10 cellular contexts compared by ENCODE assay signal in the genomic region with DNA sequence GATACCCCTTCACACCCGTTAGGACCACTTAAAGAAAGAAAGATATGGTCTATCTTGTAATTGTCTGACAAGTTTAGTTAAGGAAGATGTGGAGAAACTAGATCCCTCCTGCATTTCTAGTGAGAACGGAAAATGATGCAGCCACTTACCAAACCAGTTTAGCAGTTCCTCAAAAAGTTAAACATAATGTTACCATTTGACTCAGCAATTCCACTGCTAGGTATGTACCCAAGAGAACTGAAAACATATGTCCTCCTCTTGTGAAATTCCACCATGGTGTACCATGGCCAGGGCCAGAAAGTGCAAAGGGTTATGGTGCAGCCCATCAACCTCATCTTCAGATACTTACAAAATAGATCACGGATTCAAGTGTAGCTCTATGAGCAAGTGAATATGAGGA.
DNase-seq lines count a peak whose midpoint lies in the region; ATAC-seq and TF ChIP-seq lines count a peak whose summit lies in the region.
"Had no signal": no experiment of that assay in that cellular context is flagged by ENCODE, and none has a peak within 500 bp of the region (broad histone marks: within the 10 kb centered on the region; RNA-seq: fewer than 3 reads in every experiment).

No MANE protein-coding gene starts in this region.

- no peak for TF ChIP-seq CTCF in AG10803 (conservative IDR thresholded peaks at IDR 0.05; ENCODE audit: low read length)
- TF ChIP-seq CTCF in breast epithelium (IDR thresholded peaks at IDR 0.05) = no peak

- no peak for TF ChIP-seq POLR2A in breast epithelium (IDR thresholded peaks at IDR 0.05)

- POLR2A ChIA-PET in naive thymus-derived CD8-positive, alpha-beta T cell (lab: Charles Lee) = no interaction called here

- no peaks in the 10 kb centered on the region for H3K9me3 ChIP-seq in breast epithelium

- ATAC-seq in GM19438 (IDR thresholded peaks at IDR 0.05; ENCODE audit: low read depth, unreplicated experiment) (peak; percentile 33), HG03469 (IDR thresholded peaks at IDR 0.05; ENCODE audit: unreplicated experiment) (peak; percentile 49)
- ATAC-seq in naive thymus-derived CD8-positive, alpha-beta T cell = no peak
- ATAC-seq in activated T-cell treated with anti-CD3 and anti-CD28 coated beads, Interleukin-2, amount 50 U/mL, for 72 hours (replicated peaks in 1 of 2) = no peak

- peak; percentile 25 for DNase-seq in AG10803 (ENCODE audit: low read depth)
- peak; percentile 53 for DNase-seq in fibroblast of gingiva (ENCODE audit: low read depth)
- DNase-seq in naive thymus-derived CD8-positive, alpha-beta T cell = no peak
- DNase-seq in activated T-cell treated with anti-CD3 and anti-CD28 coated beads, Interleukin-2, amount 50 U/mL, for 72 hours = no peak
- DNase-seq in NCI-H1417 treated with DMSO at 0.1 percent for 48 hours (lab: John Stamatoyannopoulos, UW) = no peak
- no peak for DNase-seq in breast epithelium (ENCODE audit: low spot score in 2 of 2)
- DNase-seq: activated naive CD8-positive, alpha-beta T cell treated with anti-CD3 and anti-CD28 coated beads, Interleukin-2, amount 10 ng/mL, durations not matched to agents 7 days and 5 days; NCI-H187 treated with DMSO at 0.1 percent for 48 hours had no signal

- H3K4me1 ChIP-seq in breast epithelium = no peaks in the 10 kb centered on the region

- intact Hi-C loops in breast epithelium (cut with DNase I; ENCODE audit: low total_unique reads) = no loop called here

- H3K36me3 Mint-ChIP-seq in naive thymus-derived CD8-positive, alpha-beta T cell = no peaks in the 10 kb centered on the region
- no peaks in the 10 kb centered on the region for H3K36me3 Mint-ChIP-seq in activated T-cell treated with anti-CD3 and anti-CD28 coated beads, Interleukin-2, amount 50 U/mL, for 72 hours (ENCODE audit: insufficient read depth in 2 of 2)
- H3K36me3 Mint-ChIP-seq: activated naive CD8-positive, alpha-beta T cell treated with anti-CD3 and anti-CD28 coated beads, Interleukin-2, amount 10 ng/mL, durations not matched to agents 7 days and 5 days had no signal

- H3K4me3 Mint-ChIP-seq in naive thymus-derived CD8-positive, alpha-beta T cell = no peak overlapping the region
- H3K4me3 Mint-ChIP-seq in activated T-cell treated with anti-CD3 and anti-CD28 coated beads, Interleukin-2, amount 50 U/mL, for 72 hours = no peak overlapping the region
- H3K4me3 Mint-ChIP-seq: activated naive CD8-positive, alpha-beta T cell treated with anti-CD3 and anti-CD28 coated beads, Interleukin-2, amount 10 ng/mL, durations not matched to agents 7 days and 5 days had no signal

- H3K27ac ChIP-seq in breast epithelium = no peak overlapping the region

- H3K4me3 ChIP-seq in AG10803 (ENCODE audit: low read length) = no peak overlapping the region
- H3K4me3 ChIP-seq in breast epithelium = no peak overlapping the region

- peaks cover 0 to 5% (median 1%) of the 10 kb centered on the region in 4 donors for H3K4me1 Mint-ChIP-seq in naive thymus-derived CD8-positive, alpha-beta T cell
- peaks cover 35% of the 10 kb centered on the region for H3K4me1 Mint-ChIP-seq in activated T-cell treated with anti-CD3 and anti-CD28 coated beads, Interleukin-2, amount 50 U/mL, for 72 hours (ENCODE audit: low read depth)

- no peaks in the 10 kb centered on the region for H3K27me3 ChIP-seq in breast epithelium

- H3K36me3 ChIP-seq in breast epithelium = no peaks in the 10 kb centered on the region

- no peak overlapping the region for H3K27ac Mint-ChIP-seq in naive thymus-derived CD8-positive, alpha-beta T cell
- H3K27ac Mint-ChIP-seq in activated T-cell treated with anti-CD3 and anti-CD28 coated beads, Interleukin-2, amount 50 U/mL, for 72 hours = no peak overlapping the region
- H3K27ac Mint-ChIP-seq: activated naive CD8-positive, alpha-beta T cell treated with anti-CD3 and anti-CD28 coated beads, Interleukin-2, amount 10 ng/mL, durations not matched to agents 7 days and 5 days had no signal

- H3K9me3 Mint-ChIP-seq in naive thymus-derived CD8-positive, alpha-beta T cell = no peaks in the 10 kb centered on the region
- H3K9me3 Mint-ChIP-seq in activated T-cell treated with anti-CD3 and anti-CD28 coated beads, Interleukin-2, amount 50 U/mL, for 72 hours = peaks cover 0 to 1% of the 10 kb centered on the region in 2 donors
- H3K9me3 Mint-ChIP-seq: activated naive CD8-positive, alpha-beta T cell treated with anti-CD3 and anti-CD28 coated beads, Interleukin-2, amount 10 ng/mL, durations not matched to agents 7 days and 5 days had no signal

- H3K27me3 Mint-ChIP-seq in naive thymus-derived CD8-positive, alpha-beta T cell = peaks cover 0 to 1% (median 0%) of the 10 kb centered on the region in 5 donors
- no peaks in the 10 kb centered on the region for H3K27me3 Mint-ChIP-seq in activated T-cell treated with anti-CD3 and anti-CD28 coated beads, Interleukin-2, amount 50 U/mL, for 72 hours (ENCODE audit: low read depth)

Comparison
In these comparisons a context has a peak if more than half of its experiments do, and no peak if none do; other contexts are left out.
1. DNase-seq: peak in AG10803 (single experiment) and fibroblast of gingiva (single experiment); none in naive thymus-derived CD8-positive, alpha-beta T cell (0 of 10), activated T-cell treated with anti-CD3 and anti-CD28 coated beads, Interleukin-2, amount 50 U/mL, for 72 hours (0 of 2), NCI-H1417 treated with DMSO at 0.1 percent for 48 hours (single experiment) and breast epithelium (0 of 2).
2. ATAC-seq: peak in GM19438 (single experiment) and HG03469 (single experiment); none in naive thymus-derived CD8-positive, alpha-beta T cell (0 of 2) and activated T-cell treated with anti-CD3 and anti-CD28 coated beads, Interleukin-2, amount 50 U/mL, for 72 hours (0 of 2).